19 cellular contexts compared by ENCODE assay signal in the genomic region with DNA sequence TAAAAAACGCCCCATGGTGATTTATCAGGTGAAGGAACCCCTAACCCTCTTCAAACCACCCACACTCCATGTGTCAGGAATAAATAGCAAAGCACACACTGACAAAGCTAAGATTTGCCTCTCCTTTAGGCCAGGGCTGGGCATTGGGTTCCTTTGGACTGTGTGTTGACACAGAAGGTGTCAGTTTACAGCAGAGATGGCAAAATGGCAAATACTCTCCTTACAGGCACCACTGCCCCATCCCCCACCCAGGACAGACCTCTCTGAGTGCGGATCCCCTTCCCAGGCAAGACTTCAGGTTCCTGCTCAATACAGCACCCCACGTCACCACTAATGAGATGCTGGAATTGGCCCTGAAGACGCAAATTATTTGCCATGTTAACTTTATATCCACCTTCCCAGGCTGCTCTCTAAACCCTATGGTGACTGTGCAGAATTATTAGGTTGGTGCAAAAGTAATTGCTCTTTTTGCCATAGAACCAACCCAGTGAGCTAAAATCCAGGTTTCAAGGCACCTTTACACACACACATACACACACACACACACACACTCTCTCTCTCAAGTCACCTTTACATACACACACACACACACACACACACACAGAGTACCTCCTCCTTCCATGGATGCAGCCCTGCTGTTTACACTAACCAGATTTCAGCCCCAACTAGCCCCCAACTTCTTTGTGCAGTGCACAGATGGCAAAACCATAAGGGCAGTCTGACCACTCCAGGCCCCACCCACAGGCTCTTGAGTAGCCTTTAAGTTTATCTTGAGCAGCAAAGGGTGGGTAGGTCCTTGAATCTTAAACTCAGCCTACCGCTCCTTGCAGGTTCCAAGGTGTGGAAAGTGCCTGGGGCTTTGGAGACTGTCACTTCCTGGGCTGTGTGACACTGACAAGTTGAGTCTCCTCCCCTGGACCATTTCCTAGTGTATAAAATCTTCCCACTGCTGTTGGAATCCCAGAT. TPM values are rescaled to one million over a fixed set of nuclear protein-coding genes. Genes with fewer than 3 reads are reported as not detected.
DNase-seq lines count a peak whose midpoint lies in the region; ATAC-seq and TF ChIP-seq lines count a peak whose summit lies in the region.
"Had no signal": no experiment of that assay in that cellular context is flagged by ENCODE, and none has a peak within 500 bp of the region (broad histone marks: within the 10 kb centered on the region; RNA-seq: fewer than 3 reads in every experiment).

No MANE protein-coding gene starts in this region.

- no peaks in the 10 kb centered on the region for H3K9me3 Mint-ChIP-seq in memory B cell
- H3K9me3 Mint-ChIP-seq in activated CD8-positive, alpha-beta T cell treated with anti-CD3 and anti-CD28 coated beads for 36 hours: no peaks in the 10 kb centered on the region
- H3K9me3 Mint-ChIP-seq: activated CD4-positive, alpha-beta memory T cell treated with anti-CD3 and anti-CD28 coated beads for 36 hours; CD4-positive, CD25-positive, alpha-beta regulatory T cell had no signal

- peaks cover 11% of the 10 kb centered on the region for H3K4me1 Mint-ChIP-seq in memory B cell
- H3K4me1 Mint-ChIP-seq in activated CD8-positive, alpha-beta T cell treated with anti-CD3 and anti-CD28 coated beads for 36 hours (ENCODE audit: low read depth): peaks cover 14% of the 10 kb centered on the region

- POLR2A ChIA-PET in PC-3 (lab: Charles Lee; ENCODE audit: unreplicated experiment): interaction anchor here (1.3 kb wide), 1 partner anchor 9 kb away, joined by 4 read pairs; no protein-coding TSS in a partner anchor
- POLR2A ChIA-PET in activated CD8-positive, alpha-beta T cell treated with anti-CD3 and anti-CD28 coated beads for 36 hours (lab: Charles Lee): no interaction called here

- peak; percentile 2 for ATAC-seq in PC-3
- ATAC-seq in memory B cell (ENCODE audit: low read depth): no peak
- no peak for ATAC-seq in activated CD8-positive, alpha-beta T cell treated with anti-CD3 and anti-CD28 coated beads for 36 hours
- ATAC-seq: right lobe of liver had no signal

- TF ChIP-seq POLR2A in stomach (IDR thresholded peaks at IDR 0.05): no peak

- CTCF ChIA-PET in PC-3 (lab: Charles Lee): interaction anchor here (1.3 kb wide), 1 partner anchor 18 kb away, joined by 16 read pairs; no protein-coding TSS in a partner anchor
- CTCF ChIA-PET in activated CD8-positive, alpha-beta T cell treated with anti-CD3 and anti-CD28 coated beads for 36 hours (lab: Charles Lee): interaction anchor here (0.9 to 2.0 kb wide), 3 partner anchors 8 to 75 kb away, joined by 3 to 9 read pairs (median 3); no protein-coding TSS in a partner anchor

- H3K36me3 Mint-ChIP-seq in memory B cell: no peaks in the 10 kb centered on the region
- H3K36me3 Mint-ChIP-seq in activated CD8-positive, alpha-beta T cell treated with anti-CD3 and anti-CD28 coated beads for 36 hours (ENCODE audit: low read depth): no peaks in the 10 kb centered on the region
- H3K36me3 Mint-ChIP-seq: activated CD4-positive, alpha-beta memory T cell treated with anti-CD3 and anti-CD28 coated beads for 36 hours; CD4-positive, CD25-positive, alpha-beta regulatory T cell had no signal

- H3K27me3 Mint-ChIP-seq in memory B cell: no peaks in the 10 kb centered on the region
- peaks cover 4% of the 10 kb centered on the region for H3K27me3 Mint-ChIP-seq in activated CD8-positive, alpha-beta T cell treated with anti-CD3 and anti-CD28 coated beads for 36 hours

- H3F3A ChIP-seq in PC-3 (ENCODE audit: low read length, unreplicated experiment): no peaks in the 10 kb centered on the region

- no peak for TF ChIP-seq EP300 in stomach (IDR thresholded peaks at IDR 0.05)

- H3K36me3 ChIP-seq in PC-3 (ENCODE audit: low read depth, low read length) (no peaks in the 10 kb centered on the region), stomach (no peaks in the 10 kb centered on the region)
- H3K36me3 ChIP-seq: right lobe of liver, tibial nerve had no signal

- no peak overlapping the region for H3K27ac ChIP-seq in PC-3 (ENCODE audit: low read length)
- peak overlapping the region in 1 of 5 donors; percentile 7 for H3K27ac ChIP-seq in stomach
- H3K27ac ChIP-seq: right lobe of liver, tibial nerve had no signal

- BruUV-seq in PC-3 (replicated peaks; lab: Mats Ljungman, UMichigan): no TSS peak

- no peak overlapping the region for H3K9ac ChIP-seq in PC-3 (ENCODE audit: low read length)

- intact Hi-C loops in PC-3 (cut with micrococcal nuclease): loop anchor here (1.0 to 10.0 kb wide), 4 partner anchors 53 to 1405 kb away; partner anchors contain the start of gene ZMIZ1
- intact Hi-C loops in stomach (cut with DNase I; ENCODE audit: low total_unique reads): no loop called here
- intact Hi-C loops in activated CD8-positive, alpha-beta T cell treated with anti-CD3 and anti-CD28 coated beads for 36 hours (cut with micrococcal nuclease): no loop called here

- H3K9me2 ChIP-seq in PC-3 (replicated peaks; ENCODE audit: low read length): no peaks in the 10 kb centered on the region

- H3K27ac Mint-ChIP-seq in memory B cell: peak overlapping the region; percentile 5
- no peak overlapping the region for H3K27ac Mint-ChIP-seq in activated CD8-positive, alpha-beta T cell treated with anti-CD3 and anti-CD28 coated beads for 36 hours
- H3K27ac Mint-ChIP-seq: activated CD4-positive, alpha-beta memory T cell treated with anti-CD3 and anti-CD28 coated beads for 36 hours; CD4-positive, CD25-positive, alpha-beta regulatory T cell had no signal

- peaks cover 4% of the 10 kb centered on the region for H3K79me2 ChIP-seq in PC-3 (ENCODE audit: low read length)

- H3K9me3 ChIP-seq in PC-3 (ENCODE audit: low read length): no peaks in the 10 kb centered on the region
- H3K9me3 ChIP-seq in stomach: no peaks in the 10 kb centered on the region
- H3K9me3 ChIP-seq: right lobe of liver, tibial nerve had no signal

- peak overlapping the region; percentile 3 for H2AFZ ChIP-seq in PC-3 (ENCODE audit: low read length)

- peak in 2 of 3 experiments; percentile 5 to 22 for DNase-seq in NCI-H1417 (lab: John Stamatoyannopoulos, UW)
- no peak for DNase-seq in NCI-H1417 treated with DMSO at 0.1 percent for 48 hours (lab: John Stamatoyannopoulos, UW)
- DNase-seq in PC-3: peak; percentile 88
- DNase-seq in memory B cell (ENCODE audit: low spot score in 2 of 2): no peak
- DNase-seq in stomach: peak; percentile 39
- no peak for DNase-seq in activated CD8-positive, alpha-beta T cell treated with anti-CD3 and anti-CD28 coated beads for 36 hours
- no peak for DNase-seq in mucosa of gallbladder (ENCODE audit: low spot score)
- DNase-seq in NCI-H2196 treated with DMSO at 0.1 percent for 48 hours (lab: John Stamatoyannopoulos, UW; ENCODE audit: unreplicated experiment): no peak
- DNase-seq: activated CD4-positive, alpha-beta memory T cell treated with anti-CD3 and anti-CD28 coated beads for 36 hours; CD4-positive, CD25-positive, alpha-beta regulatory T cell; foreskin fibroblast; HCEC 1CT; MV-4-11; stimulated activated CD4-positive, alpha-beta T cell treated with anti-CD3 and anti-CD28 coated beads, Interleukin-4, amount 100 ng/mL, for 1 hour; stimulated activated CD8-positive, alpha-beta memory T cell treated with anti-CD3 and anti-CD28 coated beads, Interleukin-4, amount 100 ng/mL, for 48 hours had no signal

- peak overlapping the region; percentile 2 for H3K4me2 ChIP-seq in PC-3 (ENCODE audit: low read length)

- TF ChIP-seq CTCF in PC-3 (conservative IDR thresholded peaks at IDR 0.05; ENCODE audit: low read depth, low read length): no peak
- no peak for TF ChIP-seq CTCF in stomach (IDR thresholded peaks at IDR 0.05)
- no peak for TF ChIP-seq CTCF in activated CD8-positive, alpha-beta T cell treated with anti-CD3 and anti-CD28 coated beads for 36 hours (IDR thresholded peaks at IDR 0.05)

- WGBS in stomach, 5 donors: 48 to 73% (median 72%) methylated on average over 5 of the region's 5 CpGs

- H3K4me3 Mint-ChIP-seq in memory B cell: no peak overlapping the region
- H3K4me3 Mint-ChIP-seq in activated CD8-positive, alpha-beta T cell treated with anti-CD3 and anti-CD28 coated beads for 36 hours: no peak overlapping the region
- H3K4me3 Mint-ChIP-seq: activated CD4-positive, alpha-beta memory T cell treated with anti-CD3 and anti-CD28 coated beads for 36 hours had no signal

- no peaks in the 10 kb centered on the region for H3K27me3 ChIP-seq in PC-3 (ENCODE audit: low read length)
- no peaks in the 10 kb centered on the region for H3K27me3 ChIP-seq in stomach
- H3K27me3 ChIP-seq: right lobe of liver, tibial nerve had no signal

- H3K4me3 ChIP-seq in PC-3 (ENCODE audit: low read length) (no peak overlapping the region), stomach (no peak overlapping the region)
- H3K4me3 ChIP-seq: lung, right lobe of liver, tibial nerve had no signal

- no peaks in the 10 kb centered on the region for H4K20me1 ChIP-seq in PC-3 (ENCODE audit: low read length)

- peaks cover 47% of the 10 kb centered on the region for H3K4me1 ChIP-seq in PC-3 (ENCODE audit: insufficient read depth, low read length)
- H3K4me1 ChIP-seq in stomach: peaks cover 0 to 53% (median 44%) of the 10 kb centered on the region in 4 donors

RNA-seq across cellular contexts. Expression of gene ZCCHC24, which starts 4.0 kb away (rescaled TPM):
- total RNA-seq in PC-3 (2014; rRNA removed) (32.9 and 40.7 TPM in 2 replicates), stomach (10 to 100 TPM in 4 of 5 donors, 1 to 10 TPM in 1; 9.7 to 60.3 (median 28.0) TPM), mucosa of gallbladder (36.7 TPM)
- 10 to 100 TPM; 13.3 to 53.0 (median 45.3) TPM for polyA plus RNA-seq in stomach
- 1 to 10 TPM; 1.0 to 1.7 TPM for total RNA-seq in activated CD8-positive, alpha-beta T cell treated with anti-CD3 and anti-CD28 coated beads for 36 hours
- polyA plus RNA-seq: neural cell had no signal

Comparison
In these comparisons a context has a peak if more than half of its experiments do, and no peak if none do; other contexts are left out.
1. DNase-seq: peak in NCI-H1417 (2 of 3), PC-3 (single experiment) and stomach (single experiment); none in NCI-H1417 treated with DMSO at 0.1 percent for 48 hours (single experiment), memory B cell (0 of 2), activated CD8-positive, alpha-beta T cell treated with anti-CD3 and anti-CD28 coated beads for 36 hours (single experiment), mucosa of gallbladder (single experiment) and NCI-H2196 treated with DMSO at 0.1 percent for 48 hours (single experiment).